ENCODE assay signal across 1 cellular context in genomic region chr11:1882265-1883238, GRCh38.
TF ChIP-seq lines count a peak whose summit lies in the region.

No MANE protein-coding gene starts in this region.

TF ChIP-seq in HepG2, 621 proteins besides CTCF, POLR2A, EP300 and RAD21 (continued from another document and continues in another):
- TF ChIP-seq, protein P1, sequence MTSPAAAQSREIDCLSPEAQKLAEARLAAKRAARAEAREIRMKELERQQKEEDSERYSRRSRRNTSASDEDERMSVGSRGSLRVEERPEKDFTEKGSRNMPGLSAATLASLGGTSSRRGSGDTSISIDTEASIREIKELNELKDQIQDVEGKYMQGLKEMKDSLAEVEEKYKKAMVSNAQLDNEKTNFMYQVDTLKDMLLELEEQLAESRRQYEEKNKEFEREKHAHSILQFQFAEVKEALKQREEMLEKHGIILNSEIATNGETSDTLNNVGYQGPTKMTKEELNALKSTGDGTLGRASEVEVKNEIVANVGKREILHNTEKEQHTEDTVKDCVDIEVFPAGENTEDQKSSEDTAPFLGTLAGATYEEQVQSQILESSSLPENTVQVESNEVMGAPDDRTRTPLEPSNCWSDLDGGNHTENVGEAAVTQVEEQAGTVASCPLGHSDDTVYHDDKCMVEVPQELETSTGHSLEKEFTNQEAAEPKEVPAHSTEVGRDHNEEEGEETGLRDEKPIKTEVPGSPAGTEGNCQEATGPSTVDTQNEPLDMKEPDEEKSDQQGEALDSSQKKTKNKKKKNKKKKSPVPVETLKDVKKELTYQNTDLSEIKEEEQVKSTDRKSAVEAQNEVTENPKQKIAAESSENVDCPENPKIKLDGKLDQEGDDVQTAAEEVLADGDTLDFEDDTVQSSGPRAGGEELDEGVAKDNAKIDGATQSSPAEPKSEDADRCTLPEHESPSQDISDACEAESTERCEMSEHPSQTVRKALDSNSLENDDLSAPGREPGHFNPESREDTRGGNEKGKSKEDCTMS (CRISPR knock-in tag; conservative IDR thresholded peaks at IDR 0.05), result no peak
- TF ChIP-seq ZNF317 (CRISPR knock-in tag; IDR thresholded peaks at IDR 0.05) (no peak), YY1 (IDR thresholded peaks at IDR 0.05; ENCODE audit: insufficient read depth, insufficient replicate concordance, low read depth, low read length) (peak; percentile 49), KLF11 (CRISPR knock-in tag; IDR thresholded peaks at IDR 0.05) (no peak), ZBTB26 (CRISPR knock-in tag; IDR thresholded peaks at IDR 0.05; ENCODE audit: borderline replicate concordance) (no peak), POLR2AphosphoS2 (IDR thresholded peaks at IDR 0.05; ENCODE audit: low read depth, low read length) (no peak), ZNF329 (CRISPR knock-in tag; IDR thresholded peaks at IDR 0.05; ENCODE audit: low read depth) (no peak), SMAD9 (CRISPR knock-in tag; IDR thresholded peaks at IDR 0.05) (no peak), ZNF777 (CRISPR knock-in tag; IDR thresholded peaks at IDR 0.05) (no peak), BORCS8-MEF2B (CRISPR knock-in tag; IDR thresholded peaks at IDR 0.05) (no peak), SRSF9 (IDR thresholded peaks at IDR 0.05; ENCODE audit: borderline replicate concordance, insufficient read depth, low read depth, low read length, poor library complexity, severe bottlenecking) (no peak), ZNF564 (CRISPR knock-in tag; IDR thresholded peaks at IDR 0.05) (no peak), ZBTB21 (CRISPR knock-in tag; IDR thresholded peaks at IDR 0.05) (no peak), KDM3A (CRISPR knock-in tag; IDR thresholded peaks at IDR 0.05; ENCODE audit: low read depth) (no peak), ZNF687 (CRISPR knock-in tag; IDR thresholded peaks at IDR 0.05) (peak; percentile 72), ZBTB20 (CRISPR knock-in tag; IDR thresholded peaks at IDR 0.05; ENCODE audit: borderline replicate concordance, low read depth) (no peak), THYN1 (CRISPR knock-in tag; IDR thresholded peaks at IDR 0.05; ENCODE audit: borderline replicate concordance, low read depth) (no peak), ZNF597 (CRISPR knock-in tag; IDR thresholded peaks at IDR 0.05) (no peak), ZSCAN9 (CRISPR knock-in tag; IDR thresholded peaks at IDR 0.05; ENCODE audit: borderline replicate concordance) (peak; percentile 43; the same call in 1 of the 2 replicates), ZBTB40 (IDR thresholded peaks at IDR 0.05) (no peak), ZBTB40 (CRISPR knock-in tag; IDR thresholded peaks at IDR 0.05) (no peak), GMEB2 (CRISPR knock-in tag; IDR thresholded peaks at IDR 0.05; ENCODE audit: low read depth) (no peak), ZZZ3 (CRISPR knock-in tag; IDR thresholded peaks at IDR 0.05; ENCODE audit: borderline replicate concordance) (no peak), PAX8 (CRISPR knock-in tag; IDR thresholded peaks at IDR 0.05; ENCODE audit: borderline replicate concordance) (no peak)
- TF ChIP-seq, protein P2, sequence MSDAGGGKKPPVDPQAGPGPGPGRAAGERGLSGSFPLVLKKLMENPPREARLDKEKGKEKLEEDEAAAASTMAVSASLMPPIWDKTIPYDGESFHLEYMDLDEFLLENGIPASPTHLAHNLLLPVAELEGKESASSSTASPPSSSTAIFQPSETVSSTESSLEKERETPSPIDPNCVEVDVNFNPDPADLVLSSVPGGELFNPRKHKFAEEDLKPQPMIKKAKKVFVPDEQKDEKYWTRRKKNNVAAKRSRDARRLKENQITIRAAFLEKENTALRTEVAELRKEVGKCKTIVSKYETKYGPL (CRISPR knock-in tag; IDR thresholded peaks at IDR 0.05), result no peak
- TF ChIP-seq, protein P3, sequence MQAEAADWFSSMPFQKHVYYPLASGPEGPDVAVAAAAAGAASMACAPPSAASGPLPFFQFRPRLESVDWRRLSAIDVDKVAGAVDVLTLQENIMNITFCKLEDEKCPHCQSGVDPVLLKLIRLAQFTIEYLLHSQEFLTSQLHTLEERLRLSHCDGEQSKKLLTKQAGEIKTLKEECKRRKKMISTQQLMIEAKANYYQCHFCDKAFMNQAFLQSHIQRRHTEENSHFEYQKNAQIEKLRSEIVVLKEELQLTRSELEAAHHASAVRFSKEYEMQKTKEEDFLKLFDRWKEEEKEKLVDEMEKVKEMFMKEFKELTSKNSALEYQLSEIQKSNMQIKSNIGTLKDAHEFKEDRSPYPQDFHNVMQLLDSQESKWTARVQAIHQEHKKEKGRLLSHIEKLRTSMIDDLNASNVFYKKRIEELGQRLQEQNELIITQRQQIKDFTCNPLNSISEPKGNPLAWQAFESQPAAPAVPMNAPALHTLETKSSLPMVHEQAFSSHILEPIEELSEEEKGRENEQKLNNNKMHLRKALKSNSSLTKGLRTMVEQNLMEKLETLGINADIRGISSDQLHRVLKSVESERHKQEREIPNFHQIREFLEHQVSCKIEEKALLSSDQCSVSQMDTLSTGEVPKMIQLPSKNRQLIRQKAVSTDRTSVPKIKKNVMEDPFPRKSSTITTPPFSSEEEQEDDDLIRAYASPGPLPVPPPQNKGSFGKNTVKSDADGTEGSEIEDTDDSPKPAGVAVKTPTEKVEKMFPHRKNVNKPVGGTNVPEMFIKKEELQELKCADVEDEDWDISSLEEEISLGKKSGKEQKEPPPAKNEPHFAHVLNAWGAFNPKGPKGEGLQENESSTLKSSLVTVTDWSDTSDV (CRISPR knock-in tag; IDR thresholded peaks at IDR 0.05), result no peak
- TF ChIP-seq, protein P4, sequence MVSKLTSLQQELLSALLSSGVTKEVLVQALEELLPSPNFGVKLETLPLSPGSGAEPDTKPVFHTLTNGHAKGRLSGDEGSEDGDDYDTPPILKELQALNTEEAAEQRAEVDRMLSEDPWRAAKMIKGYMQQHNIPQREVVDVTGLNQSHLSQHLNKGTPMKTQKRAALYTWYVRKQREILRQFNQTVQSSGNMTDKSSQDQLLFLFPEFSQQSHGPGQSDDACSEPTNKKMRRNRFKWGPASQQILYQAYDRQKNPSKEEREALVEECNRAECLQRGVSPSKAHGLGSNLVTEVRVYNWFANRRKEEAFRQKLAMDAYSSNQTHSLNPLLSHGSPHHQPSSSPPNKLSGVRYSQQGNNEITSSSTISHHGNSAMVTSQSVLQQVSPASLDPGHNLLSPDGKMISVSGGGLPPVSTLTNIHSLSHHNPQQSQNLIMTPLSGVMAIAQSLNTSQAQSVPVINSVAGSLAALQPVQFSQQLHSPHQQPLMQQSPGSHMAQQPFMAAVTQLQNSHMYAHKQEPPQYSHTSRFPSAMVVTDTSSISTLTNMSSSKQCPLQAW (CRISPR knock-in tag; IDR thresholded peaks at IDR 0.05), result 0 out of 2 replicates have a peak, but pooled peaks have one; percentile 23
